8 cellular contexts compared by ENCODE assay signal in genomic region chr12:112130461-112130998, GRCh38. TPM values are rescaled to one million over a fixed set of nuclear protein-coding genes. Genes with fewer than 3 reads are reported as not detected.
DNase-seq lines count a peak whose midpoint lies in the region; ATAC-seq and TF ChIP-seq lines count a peak whose summit lies in the region.

No MANE protein-coding gene starts in this region.

- TF ChIP-seq CTCF in GM12864 (IDR thresholded peaks at IDR 0.05; ENCODE audit: low read depth, low read length, missing control alignments) (no peak), foreskin fibroblast (IDR thresholded peaks at IDR 0.05; ENCODE audit: low read depth, low read length) (no peak)

- H3K4me3 ChIP-seq in GM12864 (ENCODE audit: low read depth, low read length) (peak overlapping the region; percentile 27; the same call in 1 of the 2 replicates), foreskin fibroblast (ENCODE audit: low read depth in 1 of 2, low read length in 2 of 2) (peak overlapping the region; percentile 25)

- H3K4me1 Mint-ChIP-seq in stimulated activated naive CD8-positive, alpha-beta T cell treated with anti-CD3 and anti-CD28 coated beads, Interleukin-15, Interleukin-2, amounts not matched to agents 100 ng/mL and 50 ng/mL, for 24 hours (ENCODE audit: low read depth), result peaks cover 67% of the 10 kb centered on the region

- ATAC-seq in HG02642 (IDR thresholded peaks at IDR 0.05; ENCODE audit: poor library complexity, unreplicated experiment), result peak; percentile 42

- H3K36me3 Mint-ChIP-seq in stimulated activated naive CD8-positive, alpha-beta T cell treated with anti-CD3 and anti-CD28 coated beads, Interleukin-15, Interleukin-2, amounts not matched to agents 100 ng/mL and 50 ng/mL, for 24 hours (ENCODE audit: low read depth), result peaks cover 37% of the 10 kb centered on the region

- DNase-seq in GM12864 (ENCODE audit: low read depth) (no peak), RPMI7951 (ENCODE audit: low read depth) (peak; percentile 35), foreskin fibroblast (no peak), iPS-NIHi7 (ENCODE audit: extremely low spot score) (no peak), GOT3 (lab: John Stamatoyannopoulos, UW) (no peak)
- DNase-seq in activated CD4-positive, CD25-positive, alpha-beta regulatory T cell treated with anti-CD3 and anti-CD28 coated beads, Interleukin-2, amount 50 U/mL, for 72 hours, result no peak

- H3K27ac Mint-ChIP-seq in stimulated activated naive CD8-positive, alpha-beta T cell treated with anti-CD3 and anti-CD28 coated beads, Interleukin-15, Interleukin-2, amounts not matched to agents 100 ng/mL and 50 ng/mL, for 24 hours, result peak overlapping the region; percentile 87

- no peaks in the 10 kb centered on the region for H3K27me3 Mint-ChIP-seq in stimulated activated naive CD8-positive, alpha-beta T cell treated with anti-CD3 and anti-CD28 coated beads, Interleukin-15, Interleukin-2, amounts not matched to agents 100 ng/mL and 50 ng/mL, for 24 hours

- H3K4me3 Mint-ChIP-seq in stimulated activated naive CD8-positive, alpha-beta T cell treated with anti-CD3 and anti-CD28 coated beads, Interleukin-15, Interleukin-2, amounts not matched to agents 100 ng/mL and 50 ng/mL, for 24 hours, result peak overlapping the region; percentile 67

- no peaks in the 10 kb centered on the region for H3K9me3 Mint-ChIP-seq in stimulated activated naive CD8-positive, alpha-beta T cell treated with anti-CD3 and anti-CD28 coated beads, Interleukin-15, Interleukin-2, amounts not matched to agents 100 ng/mL and 50 ng/mL, for 24 hours

RNA-seq across cellular contexts. Expression of gene TRAFD1, which starts 5.2 kb away (rescaled TPM):
- total RNA-seq in RPMI7951 (2014; rRNA removed; shearing (Covaris generic)), result 17.5 and 17.9 TPM in 2 replicates

RNA-seq across cellular contexts. Expression of gene NAA25, which starts 21.9 kb away (rescaled TPM):
- 10.7 TPM in 2 replicates for total RNA-seq in RPMI7951 (2014; rRNA removed; shearing (Covaris generic))
